In genomic region chr6:47247227-47247797, GRCh38 we compare ENCODE assay signal across 9 cellular contexts.
A peak's percentile ranks its signal among the peaks of the same experiment; 100 is the strongest.
DNase-seq lines count a peak whose midpoint lies in the region; ATAC-seq, FAIRE-seq and TF ChIP-seq lines count a peak whose summit lies in the region.
"Had no signal": no experiment of that assay in that cellular context is flagged by ENCODE, and none has a peak within 500 bp of the region (broad histone marks: within the 10 kb centered on the region; RNA-seq: fewer than 3 reads in every experiment).

No MANE protein-coding gene starts in this region.

- peaks cover 30% of the 10 kb centered on the region for H3K4me1 Mint-ChIP-seq in stimulated activated memory B cell treated with anti-CD40 and anti-IgM and Interleukin-4, amounts not matched to agents 10 μg/mL and 1 μg/mL and 100 μg/mL, for 72 hours

- CTCF ChIA-PET in endothelial cell of umbilical vein (lab: Charles Lee), result interaction anchor here (0.8 to 1.2 kb wide), 2 partner anchors 9 to 149 kb away, joined by 3 to 4 read pairs; no protein-coding TSS in a partner anchor

- no peak overlapping the region for H3K9ac ChIP-seq in endothelial cell of umbilical vein (replicated peaks; ENCODE audit: extremely low read depth, insufficient read depth, low read length)

- dilution Hi-C loops in endothelial cell of umbilical vein (cut with MboI; ENCODE audit: extremely low pct_ligation_motif_present, low sequenced_read_pairs), result loop anchor here (25.0 kb wide), 1 partner anchor 160 kb away; no protein-coding TSS in a partner anchor

- ATAC-seq in GM18870 (IDR thresholded peaks at IDR 0.05; ENCODE audit: unreplicated experiment) (peak; percentile 47), HG02943 (IDR thresholded peaks at IDR 0.05; ENCODE audit: low read depth, unreplicated experiment) (peak; percentile 53)
- ATAC-seq in stimulated activated memory B cell treated with anti-CD40 and anti-IgM and Interleukin-4, amounts not matched to agents 10 μg/mL and 1 μg/mL and 100 μg/mL, for 72 hours, result no peak

- no peaks in the 10 kb centered on the region for H3K79me2 ChIP-seq in endothelial cell of umbilical vein (ENCODE audit: control insufficient read depth, insufficient read depth, low read length)

- no TSS peak for BruUV-seq in endothelial cell of umbilical vein (replicated peaks; lab: Mats Ljungman, UMichigan)

- no peak overlapping the region for H3K27ac ChIP-seq in endothelial cell of umbilical vein (ENCODE audit: insufficient read depth, low read depth, low read length)
- H3K27ac ChIP-seq: SJSA1 had no signal

- H3K4me2 ChIP-seq in endothelial cell of umbilical vein (ENCODE audit: insufficient read depth, low read length), result no peak overlapping the region

- FAIRE-seq in endothelial cell of umbilical vein (lab: Jason Lieb, UNC), result no peak

- no peaks in the 10 kb centered on the region for H3K36me3 Mint-ChIP-seq in stimulated activated memory B cell treated with anti-CD40 and anti-IgM and Interleukin-4, amounts not matched to agents 10 μg/mL and 1 μg/mL and 100 μg/mL, for 72 hours

- intact Hi-C loops in endothelial cell of umbilical vein (cut with micrococcal nuclease), result no loop called here

- H3K9me3 ChIP-seq in endothelial cell of umbilical vein (replicated peaks; ENCODE audit: control insufficient read depth, insufficient read depth, low read length), result no peaks in the 10 kb centered on the region
- H3K9me3 ChIP-seq: SJSA1 had no signal

- no peaks in the 10 kb centered on the region for H3K27me3 Mint-ChIP-seq in stimulated activated memory B cell treated with anti-CD40 and anti-IgM and Interleukin-4, amounts not matched to agents 10 μg/mL and 1 μg/mL and 100 μg/mL, for 72 hours

- peaks cover 7% of the 10 kb centered on the region for H3K4me1 ChIP-seq in endothelial cell of umbilical vein (ENCODE audit: control insufficient read depth, extremely low read depth, insufficient read depth, low read length)

- H3K36me3 ChIP-seq in endothelial cell of umbilical vein (ENCODE audit: control insufficient read depth in 2 of 2, extremely low read depth in 1 of 2, insufficient read depth in 2 of 2, low read length in 2 of 2), result no peaks in the 10 kb centered on the region
- H3K36me3 ChIP-seq: SJSA1 had no signal

- no peak for TF ChIP-seq POLR2A in endothelial cell of umbilical vein (IDR thresholded peaks at IDR 0.05; ENCODE audit: low read depth, low read length)

- no peak overlapping the region for H3K4me3 ChIP-seq in endothelial cell of umbilical vein (replicated peaks in 1 of 3; ENCODE audit: insufficient read depth in 1 of 3, low read depth in 1 of 3, low read length in 3 of 3)
- H3K4me3 ChIP-seq: SJSA1 had no signal

- no peak overlapping the region for H3K27ac Mint-ChIP-seq in stimulated activated memory B cell treated with anti-CD40 and anti-IgM and Interleukin-4, amounts not matched to agents 10 μg/mL and 1 μg/mL and 100 μg/mL, for 72 hours

- H2AFZ ChIP-seq in endothelial cell of umbilical vein (ENCODE audit: low read depth, low read length), result no peak overlapping the region

- H3K9me1 ChIP-seq in endothelial cell of umbilical vein (replicated peaks; ENCODE audit: control insufficient read depth, extremely low read depth, insufficient read depth, low read length), result no peaks in the 10 kb centered on the region

- TF ChIP-seq CTCF in endothelial cell of umbilical vein (IDR thresholded peaks at IDR 0.05; ENCODE audit: extremely low read depth in 1 of 2, insufficient read depth in 1 of 2, low read depth in 1 of 2, low read length in 2 of 2), result no peak

- DNase-seq in NCI-H2196 treated with DMSO at 0.1 percent for 48 hours (lab: John Stamatoyannopoulos, UW; ENCODE audit: unreplicated experiment), result peak; percentile 62
- DNase-seq in endothelial cell of umbilical vein (ENCODE audit: low read depth, low spot score), result peak; percentile 69
- no peak for DNase-seq in hepatic stellate cell (ENCODE audit: low spot score)
- no peak for DNase-seq in activated CD4-positive, alpha-beta T cell treated with anti-CD3 and anti-CD28 coated beads for 4 hours
- DNase-seq in stimulated activated naive CD4-positive, alpha-beta T cell treated with Interleukin-2 at 50 U/mL for 16 hours (lab: John Stamatoyannopoulos, UW), result no peak

- H3K4me3 Mint-ChIP-seq in stimulated activated memory B cell treated with anti-CD40 and anti-IgM and Interleukin-4, amounts not matched to agents 10 μg/mL and 1 μg/mL and 100 μg/mL, for 72 hours, result peak overlapping the region; percentile 21

- H4K20me1 ChIP-seq in endothelial cell of umbilical vein (replicated peaks; ENCODE audit: control insufficient read depth, extremely low read depth, insufficient read depth, low read length), result no peaks in the 10 kb centered on the region

- POLR2A ChIA-PET in endothelial cell of umbilical vein (lab: Charles Lee), result no interaction called here

- H3K9me3 Mint-ChIP-seq in stimulated activated memory B cell treated with anti-CD40 and anti-IgM and Interleukin-4, amounts not matched to agents 10 μg/mL and 1 μg/mL and 100 μg/mL, for 72 hours, result no peaks in the 10 kb centered on the region

- H3K27me3 ChIP-seq in endothelial cell of umbilical vein (ENCODE audit: control insufficient read depth in 2 of 2, insufficient read depth in 2 of 2, low read length in 2 of 2), result no peaks in the 10 kb centered on the region
- H3K27me3 ChIP-seq: SJSA1 had no signal

TF ChIP-seq in endothelial cell of umbilical vein, 7 proteins besides CTCF, POLR2A, EP300 and RAD21:
- TF ChIP-seq MAX (IDR thresholded peaks at IDR 0.05; ENCODE audit: insufficient read depth, insufficient read length) (no peak), MYC (IDR thresholded peaks at IDR 0.05; ENCODE audit: low read depth, low read length) (no peak)

Comparison
In these comparisons a context has a peak if more than half of its experiments do, and no peak if none do; other contexts are left out.
1. DNase-seq: peak in NCI-H2196 treated with DMSO at 0.1 percent for 48 hours (single experiment) and endothelial cell of umbilical vein (single experiment); none in hepatic stellate cell (single experiment), activated CD4-positive, alpha-beta T cell treated with anti-CD3 and anti-CD28 coated beads for 4 hours (0 of 2) and stimulated activated naive CD4-positive, alpha-beta T cell treated with Interleukin-2 at 50 U/mL for 16 hours (single experiment).